Comparison of ENCODE assay signal across 19 cellular contexts in genomic region chr2:10592652-10593051, GRCh38.
"Had no signal": no experiment of that assay in that cellular context is flagged by ENCODE, and none has a peak within 500 bp of the region (broad histone marks: within the 10 kb centered on the region; RNA-seq: fewer than 3 reads in every experiment).

No MANE protein-coding gene starts in this region.

- H3K4me3 ChIP-seq: MG63, PC-9, Peyer's patch, SJCRH30 had no signal

- ATAC-seq: Right ventricle myocardium inferior had no signal

- H3K4me1 ChIP-seq: Peyer's patch had no signal

- DNase-seq: KBM-7, MG63, NCI-H1092, NCI-H1105 treated with DMSO at 0.1 percent for 48 hours, NCI-H1417 treated with DMSO at 0.1 percent for 48 hours, NCI-H146, NCI-H1694 treated with DMSO at 0.1 percent for 48 hours, NCI-H1930, NCI-H2081, NCI-H2107, NCI-H2227 treated with DMSO at 0.1 percent for 48 hours, NCI-H524 treated with DMSO at 0.1 percent for 48 hours, NCI-H69, NCI-H774, PC-9, Peyer's patch, SHP77 treated with DMSO at 0.1 percent for 48 hours had no signal

- H3K27ac ChIP-seq: PC-9, Peyer's patch had no signal

- H3K9me3 ChIP-seq: MG63, Peyer's patch, SJCRH30 had no signal
